8 cellular contexts compared by ENCODE assay signal in the genomic region with DNA sequence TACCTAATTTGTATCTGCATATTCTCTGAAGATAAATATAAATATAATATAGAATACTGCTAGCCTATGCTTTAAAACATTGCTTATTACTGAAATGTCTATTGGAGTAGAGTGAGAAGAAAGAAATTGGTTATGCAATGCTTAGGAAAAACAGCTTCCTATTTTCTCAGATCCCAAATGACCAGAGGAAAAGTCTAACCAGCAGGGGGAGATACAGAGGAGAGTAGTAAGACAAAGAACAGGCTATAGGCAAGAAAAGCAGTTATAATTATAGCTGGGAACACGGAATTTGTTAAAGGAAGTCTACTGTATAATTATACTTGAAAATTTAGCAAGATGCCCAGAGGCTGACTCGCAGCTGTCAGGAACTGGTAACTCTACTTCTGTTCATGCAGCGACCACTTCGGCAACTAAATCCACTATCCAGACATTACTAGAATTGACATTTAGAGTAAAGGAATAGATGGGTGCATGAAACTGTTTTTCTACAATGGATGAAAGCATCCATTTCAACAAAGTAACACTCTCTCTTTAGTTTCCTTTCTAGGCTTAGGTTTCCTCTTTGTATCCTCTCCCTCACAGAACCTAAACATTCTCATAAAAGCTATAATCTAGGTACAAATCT.
DNase-seq lines count a peak whose midpoint lies in the region; ATAC-seq, FAIRE-seq and TF ChIP-seq lines count a peak whose summit lies in the region.

No MANE protein-coding gene starts in this region.

- intact Hi-C loops in K562 (cut with micrococcal nuclease): loop anchor here (1.0 to 5.0 kb wide), 3 partner anchors 96 to 213 kb away; no protein-coding TSS in a partner anchor

- TF ChIP-seq RAD21 in K562 (CRISPR knock-in tag; conservative IDR thresholded peaks at IDR 0.05 in 1 of 2, IDR thresholded peaks at IDR 0.05 in 1 of 2): peak; percentile 74 to 87

- H3K4me2 ChIP-seq in K562 (ENCODE audit: insufficient read depth, low read length): no peak overlapping the region

- no peaks in the 10 kb centered on the region for H3K9me3 ChIP-seq in AG04450 (ENCODE audit: control insufficient read depth, insufficient read depth, low read length)
- H3K9me3 ChIP-seq in K562 (replicated peaks; ENCODE audit: control insufficient read depth, insufficient read depth, low read depth, low read length): no peaks in the 10 kb centered on the region
- H3K9me3 ChIP-seq in tibial nerve: no peaks in the 10 kb centered on the region

- in situ Hi-C loops in K562 (cut with MboI): loop anchor here (25.0 kb wide), 1 partner anchor 192 kb away; no protein-coding TSS in a partner anchor

- no peaks in the 10 kb centered on the region for H3K79me2 ChIP-seq in K562 (ENCODE audit: control insufficient read depth, insufficient read depth, low read length)

- H2AFZ ChIP-seq in K562 (ENCODE audit: low read depth, low read length): no peak overlapping the region

- TF ChIP-seq POLR2A in K562 (conservative IDR thresholded peaks at IDR 0.05) (no peak), tibial nerve (IDR thresholded peaks at IDR 0.05) (no peak)

- H3K4me1 ChIP-seq in K562 (replicated peaks in 1 of 2; ENCODE audit: control insufficient read depth in 2 of 2, insufficient read depth in 2 of 2, low read length in 2 of 2): no peaks in the 10 kb centered on the region
- peaks cover 0 to 14% (median 3%) of the 10 kb centered on the region in 4 donors for H3K4me1 ChIP-seq in tibial nerve

- DNase-seq in AG04450 (ENCODE audit: low read depth, low spot score) (peak; percentile 36), NCI-H226 (peak; percentile 63), K562 (ENCODE audit: extremely low read depth in 1 of 4, low spot score in 3 of 4) (peak; percentile 17 to 75 (median 36)), tibial nerve (ENCODE audit: low spot score in 2 of 2) (peak in 1 of 2 donors; percentile 69), T-helper 1 cell (no peak)

- no peak overlapping the region for H3K4me3 ChIP-seq in AG04450 (ENCODE audit: low read depth, low read length)
- no peak overlapping the region for H3K4me3 ChIP-seq in GM12875 (ENCODE audit: low read depth, low read length)
- no peak overlapping the region for H3K4me3 ChIP-seq in K562
- no peak overlapping the region for H3K4me3 ChIP-seq in tibial nerve

- TF ChIP-seq EP300 in K562 (IDR thresholded peaks at IDR 0.05; ENCODE audit: low read length) (no peak), tibial nerve (IDR thresholded peaks at IDR 0.05) (no peak)

- POLR2A ChIA-PET in AG04450 (lab: Yijun Ruan, JAX) (interaction anchor here (0.6 to 1.4 kb wide), 2 partner anchors 97 to 101 kb away, joined by 5 to 10 read pairs; a partner anchor contains a TSS), K562 (lab: Yijun Ruan, JAX) (interaction anchor here (0.9 to 1.1 kb wide), 2 partner anchors 14 to 230 kb away, joined by 3 read pairs; no protein-coding TSS in a partner anchor)

- TF ChIP-seq CTCF in AG04450 (IDR thresholded peaks at IDR 0.05; ENCODE audit: low read depth, low read length): peak; percentile 83
- peak; percentile 47; the same call in 1 of the 2 replicates for TF ChIP-seq CTCF in GM12875 (IDR thresholded peaks at IDR 0.05; ENCODE audit: borderline replicate concordance, insufficient read depth, low read depth, low read length)
- peak; percentile 64 to 85 (median 74); a peak in 5 of 6 replicates for TF ChIP-seq CTCF in K562 (IDR thresholded peaks at IDR 0.05 in 2 of 3, conservative IDR thresholded peaks at IDR 0.05 in 1 of 3; ENCODE audit: insufficient read depth in 2 of 3, low read depth in 1 of 3, low read length in 3 of 3)
- peak; percentile 45 to 68 (median 56) for TF ChIP-seq CTCF in tibial nerve (IDR thresholded peaks at IDR 0.05)

- H3K9me1 ChIP-seq in K562 (ENCODE audit: control insufficient read depth, insufficient read depth, low read length): no peaks in the 10 kb centered on the region

- H3K27me3 ChIP-seq in AG04450 (ENCODE audit: control insufficient read depth, insufficient read depth, low read length) (no peaks in the 10 kb centered on the region), K562 (ENCODE audit: control insufficient read depth in 2 of 2, insufficient read depth in 2 of 2, low read length in 2 of 2) (no peaks in the 10 kb centered on the region), tibial nerve (no peaks in the 10 kb centered on the region)

- no peak overlapping the region for H3K9ac ChIP-seq in K562 (ENCODE audit: insufficient read depth in 1 of 2, low read depth in 2 of 2, low read length in 2 of 2)

- H3K36me3 ChIP-seq in K562 (ENCODE audit: control insufficient read depth, insufficient read depth, low read length) (no peaks in the 10 kb centered on the region), tibial nerve (no peaks in the 10 kb centered on the region)

- 48% methylated on average over 4 of the region's 4 CpGs for WGBS in K562 (ENCODE audit: insufficient coverage, low coverage, missing lambda C conversion rate)
- WGBS in tibial nerve, 2 donors: 29 to 36% methylated on average over 4 of the region's 4 CpGs

- ATAC-seq in K562 (peak; percentile 93), GM21576 (IDR thresholded peaks at IDR 0.05; ENCODE audit: unreplicated experiment) (no peak)

- H4K20me1 ChIP-seq in K562 (replicated peaks; ENCODE audit: control insufficient read depth, insufficient read depth, low read length): no peaks in the 10 kb centered on the region

- no TSS peak for BruUV-seq in K562 (replicated peaks; lab: Mats Ljungman, UMichigan)

- FAIRE-seq in K562 (lab: Jason Lieb, UNC): peak; percentile 78
- FAIRE-seq in islet of Langerhans (lab: Jason Lieb, UNC): peak; percentile 69

- H3K27ac ChIP-seq in AG04450 (ENCODE audit: low read depth, low read length) (no peak overlapping the region), K562 (ENCODE audit: extremely low read depth, low read depth, low read length) (no peak overlapping the region), tibial nerve (no peak overlapping the region)

- CTCF ChIA-PET in AG04450 (lab: Charles Lee) (interaction anchor here (0.6 to 4.5 kb wide), 46 partner anchors 9 to 778 kb away, joined by 3 to 52 read pairs (median 4); a partner anchor contains a TSS), K562 (lab: Yijun Ruan, JAX; ENCODE audit: low intra/inter-chr PET ratio) (interaction anchor here (0.6 to 1.6 kb wide), 3 partner anchors 83 to 196 kb away, joined by 4 to 7 read pairs (median 5); no protein-coding TSS in a partner anchor)

TF ChIP-seq in K562, 482 proteins besides CTCF, POLR2A, EP300 and RAD21 (continues in another document):
- TF ChIP-seq SMC3 (conservative IDR thresholded peaks at IDR 0.05; ENCODE audit: insufficient read depth, low read depth, low read length) (peak; percentile 64), EP400 (IDR thresholded peaks at IDR 0.05) (0 out of 2 replicates have a peak, but pooled peaks have one; percentile 21), NCOR1 (IDR thresholded peaks at IDR 0.05) (peak; percentile 21; the same call in 1 of the 2 replicates), ZNF347 (CRISPR knock-in tag; IDR thresholded peaks at IDR 0.05; ENCODE audit: low read depth) (no peak), WHSC1 (IDR thresholded peaks at IDR 0.05; ENCODE audit: low read length) (no peak), SMARCA5 (IDR thresholded peaks at IDR 0.05) (no peak)
- TF ChIP-seq, protein P1, sequence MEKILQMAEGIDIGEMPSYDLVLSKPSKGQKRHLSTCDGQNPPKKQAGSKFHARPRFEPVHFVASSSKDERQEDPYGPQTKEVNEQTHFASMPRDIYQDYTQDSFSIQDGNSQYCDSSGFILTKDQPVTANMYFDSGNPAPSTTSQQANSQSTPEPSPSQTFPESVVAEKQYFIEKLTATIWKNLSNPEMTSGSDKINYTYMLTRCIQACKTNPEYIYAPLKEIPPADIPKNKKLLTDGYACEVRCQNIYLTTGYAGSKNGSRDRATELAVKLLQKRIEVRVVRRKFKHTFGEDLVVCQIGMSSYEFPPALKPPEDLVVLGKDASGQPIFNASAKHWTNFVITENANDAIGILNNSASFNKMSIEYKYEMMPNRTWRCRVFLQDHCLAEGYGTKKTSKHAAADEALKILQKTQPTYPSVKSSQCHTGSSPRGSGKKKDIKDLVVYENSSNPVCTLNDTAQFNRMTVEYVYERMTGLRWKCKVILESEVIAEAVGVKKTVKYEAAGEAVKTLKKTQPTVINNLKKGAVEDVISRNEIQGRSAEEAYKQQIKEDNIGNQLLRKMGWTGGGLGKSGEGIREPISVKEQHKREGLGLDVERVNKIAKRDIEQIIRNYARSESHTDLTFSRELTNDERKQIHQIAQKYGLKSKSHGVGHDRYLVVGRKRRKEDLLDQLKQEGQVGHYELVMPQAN (IDR thresholded peaks at IDR 0.05; ENCODE audit: borderline replicate concordance): no peak
- TF ChIP-seq, protein P2, sequence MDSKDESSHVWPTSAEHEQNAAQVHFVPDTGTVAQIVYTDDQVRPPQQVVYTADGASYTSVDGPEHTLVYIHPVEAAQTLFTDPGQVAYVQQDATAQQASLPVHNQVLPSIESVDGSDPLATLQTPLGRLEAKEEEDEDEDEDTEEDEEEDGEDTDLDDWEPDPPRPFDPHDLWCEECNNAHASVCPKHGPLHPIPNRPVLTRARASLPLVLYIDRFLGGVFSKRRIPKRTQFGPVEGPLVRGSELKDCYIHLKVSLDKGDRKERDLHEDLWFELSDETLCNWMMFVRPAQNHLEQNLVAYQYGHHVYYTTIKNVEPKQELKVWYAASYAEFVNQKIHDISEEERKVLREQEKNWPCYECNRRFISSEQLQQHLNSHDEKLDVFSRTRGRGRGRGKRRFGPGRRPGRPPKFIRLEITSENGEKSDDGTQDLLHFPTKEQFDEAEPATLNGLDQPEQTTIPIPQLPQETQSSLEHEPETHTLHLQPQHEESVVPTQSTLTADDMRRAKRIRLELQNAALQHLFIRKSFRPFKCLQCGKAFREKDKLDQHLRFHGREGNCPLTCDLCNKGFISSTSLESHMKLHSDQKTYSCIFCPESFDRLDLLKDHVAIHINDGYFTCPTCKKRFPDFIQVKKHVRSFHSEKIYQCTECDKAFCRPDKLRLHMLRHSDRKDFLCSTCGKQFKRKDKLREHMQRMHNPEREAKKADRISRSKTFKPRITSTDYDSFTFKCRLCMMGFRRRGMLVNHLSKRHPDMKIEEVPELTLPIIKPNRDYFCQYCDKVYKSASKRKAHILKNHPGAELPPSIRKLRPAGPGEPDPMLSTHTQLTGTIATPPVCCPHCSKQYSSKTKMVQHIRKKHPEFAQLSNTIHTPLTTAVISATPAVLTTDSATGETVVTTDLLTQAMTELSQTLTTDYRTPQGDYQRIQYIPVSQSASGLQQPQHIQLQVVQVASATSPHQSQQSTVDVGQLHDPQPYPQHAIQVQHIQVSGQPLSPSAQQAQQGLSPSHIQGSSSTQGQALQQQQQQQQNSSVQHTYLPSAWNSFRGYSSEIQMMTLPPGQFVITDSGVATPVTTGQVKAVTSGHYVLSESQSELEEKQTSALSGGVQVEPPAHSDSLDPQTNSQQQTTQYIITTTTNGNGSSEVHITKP (IDR thresholded peaks at IDR 0.05; ENCODE audit: partially characterized antibody): peak; percentile 10

Comparison
In these comparisons a context has a peak if more than half of its experiments do, and no peak if none do; other contexts are left out.
1. DNase-seq: peak in AG04450 (single experiment), NCI-H226 (single experiment) and K562 (4 of 4); none in T-helper 1 cell (0 of 5).
2. Peak in every context shown above with its lines, with median percentiles within 50 percentile points of each other: CTCF ChIP-seq.